Comparison of ENCODE assay signal across 1 cellular context in the genomic region with DNA sequence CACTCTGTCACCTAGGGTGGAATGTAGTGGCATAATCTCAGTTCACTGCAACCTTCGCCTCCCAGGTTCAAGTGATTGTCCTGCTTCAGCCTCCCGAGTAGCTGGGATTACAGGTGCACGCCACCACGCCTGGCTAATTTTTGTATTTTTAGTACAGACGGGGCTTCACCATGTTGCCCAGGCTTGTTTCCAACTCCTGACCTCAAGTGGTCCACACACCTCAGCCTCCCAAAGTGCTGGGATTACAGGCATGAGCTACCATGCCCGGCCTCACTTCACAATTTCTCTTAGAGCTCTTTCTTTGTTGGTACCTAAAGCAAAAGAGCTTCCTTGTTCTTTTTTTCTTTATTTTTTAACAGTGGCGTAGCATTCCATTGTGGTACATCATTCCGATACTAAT. TPM values are rescaled to one million over a fixed set of nuclear protein-coding genes. Genes with fewer than 3 reads are reported as not detected.
"Had no signal": no experiment of that assay in that cellular context is flagged by ENCODE, and none has a peak within 500 bp of the region (broad histone marks: within the 10 kb centered on the region; RNA-seq: fewer than 3 reads in every experiment).

No MANE protein-coding gene starts in this region.

RNA-seq across cellular contexts. Expression of a gene that starts 24.3 kb away (rescaled TPM):
- total RNA-seq: activated naive CD4-positive, alpha-beta T cell treated with anti-CD3 and anti-CD28 coated beads, Interleukin-2, amount 50 U/mL, for 72 hours had no signal
